Comparison of ENCODE assay signal across 29 cellular contexts in genomic region chr1:94908190-94908589, GRCh38.
"Had no signal": no experiment of that assay in that cellular context is flagged by ENCODE, and none has a peak within 500 bp of the region (broad histone marks: within the 10 kb centered on the region; RNA-seq: fewer than 3 reads in every experiment).

No MANE protein-coding gene starts in this region.

- FAIRE-seq: astrocyte, TTC549 had no signal

- H3K27ac ChIP-seq: esophagus muscularis mucosa, foreskin keratinocyte, heart left ventricle, left ventricle myocardium inferior, parathyroid adenoma, right atrium auricular region, spleen, upper lobe of right lung, WERI-Rb-1 had no signal

- H3K4me3 Mint-ChIP-seq: activated CD4-positive, alpha-beta memory T cell treated with anti-CD3 and anti-CD28 coated beads, Interleukin-2, amount 10 ng/mL, durations not matched to agents 7 days and 5 days; activated CD4-positive, alpha-beta T cell treated with anti-CD3 and anti-CD28 coated beads, Interleukin-2, amount 10 ng/mL, durations not matched to agents 7 days and 5 days; activated T-cell treated with anti-CD3 and anti-CD28 coated beads, Interleukin-2, amount 50 U/mL, for 24 hours; naive B cell; T-helper 1 cell treated with Interleukin-12 subunit alpha and Interleukin-12 subunit beta and Interleukin-4 antibody, amounts not matched to agents 30 μg/mL and 1 μg/mL, for 36 hours had no signal

- H3K4me1 ChIP-seq: parathyroid adenoma had no signal

- H3K4me1 Mint-ChIP-seq: activated CD4-positive, alpha-beta memory T cell treated with anti-CD3 and anti-CD28 coated beads, Interleukin-2, amount 10 ng/mL, durations not matched to agents 7 days and 5 days; activated CD4-positive, alpha-beta T cell treated with anti-CD3 and anti-CD28 coated beads, Interleukin-2, amount 10 ng/mL, durations not matched to agents 7 days and 5 days had no signal

- H3K9me3 Mint-ChIP-seq: activated CD4-positive, alpha-beta memory T cell treated with anti-CD3 and anti-CD28 coated beads, Interleukin-2, amount 10 ng/mL, durations not matched to agents 7 days and 5 days; activated CD4-positive, alpha-beta T cell treated with anti-CD3 and anti-CD28 coated beads, Interleukin-2, amount 10 ng/mL, durations not matched to agents 7 days and 5 days; activated T-cell treated with anti-CD3 and anti-CD28 coated beads, Interleukin-2, amount 50 U/mL, for 24 hours; T-helper 1 cell treated with Interleukin-12 subunit alpha and Interleukin-12 subunit beta and Interleukin-4 antibody, amounts not matched to agents 30 μg/mL and 1 μg/mL, for 36 hours had no signal

- H3K9ac ChIP-seq: parathyroid adenoma had no signal

- H2AFZ ChIP-seq: parathyroid adenoma had no signal

- DNase-seq: activated CD4-positive, alpha-beta memory T cell treated with anti-CD3 and anti-CD28 coated beads, Interleukin-2, amount 10 ng/mL, durations not matched to agents 7 days and 5 days; activated CD4-positive, alpha-beta T cell treated with anti-CD3 and anti-CD28 coated beads for 1 hour; activated CD4-positive, alpha-beta T cell treated with anti-CD3 and anti-CD28 coated beads, Interleukin-2, amount 10 ng/mL, durations not matched to agents 7 days and 5 days; activated CD8-positive, alpha-beta memory T cell treated with anti-CD3 and anti-CD28 coated beads, Interleukin-2, amount 50 U/mL, for 48 hours; activated gamma-delta T cell; activated naive CD4-positive, alpha-beta T cell treated with anti-CD3 and anti-CD28 coated beads, Interleukin-2, amount 50 U/mL, for 16 hours; activated T-cell treated with anti-CD3 and anti-CD28 coated beads, Interleukin-2, amount 50 U/mL, for 24 hours; amniotic stem cell; caudate nucleus; foreskin keratinocyte; heart left ventricle; hypothalamus; kidney glomerular epithelial cell; left ventricle myocardium inferior; naive B cell; nucleus accumbens; spleen; stimulated activated CD4-positive, alpha-beta T cell treated with anti-CD3 and anti-CD28 coated beads, Interleukin-2, amount 100 ng/mL, for 48 hours; stimulated activated naive CD4-positive, alpha-beta T cell treated with Interleukin-2 at 50 U/mL for 16 hours; SW 1271; T-helper 9 cell; upper lobe of right lung; WERI-Rb-1 had no signal

- H3K27me3 ChIP-seq: esophagus muscularis mucosa, foreskin keratinocyte, heart left ventricle, right atrium auricular region, spleen, upper lobe of right lung had no signal

- H3K27ac Mint-ChIP-seq: activated CD4-positive, alpha-beta memory T cell treated with anti-CD3 and anti-CD28 coated beads, Interleukin-2, amount 10 ng/mL, durations not matched to agents 7 days and 5 days; activated CD4-positive, alpha-beta T cell treated with anti-CD3 and anti-CD28 coated beads, Interleukin-2, amount 10 ng/mL, durations not matched to agents 7 days and 5 days; activated T-cell treated with anti-CD3 and anti-CD28 coated beads, Interleukin-2, amount 50 U/mL, for 24 hours; T-helper 1 cell treated with Interleukin-12 subunit alpha and Interleukin-12 subunit beta and Interleukin-4 antibody, amounts not matched to agents 30 μg/mL and 1 μg/mL, for 36 hours had no signal

- ATAC-seq: foreskin keratinocyte, heart left ventricle, upper lobe of right lung had no signal

- H3K9me3 ChIP-seq: esophagus muscularis mucosa, heart left ventricle, left ventricle myocardium inferior, right atrium auricular region, spleen, upper lobe of right lung had no signal

- H3K36me3 ChIP-seq: WERI-Rb-1 had no signal

- H3K4me3 ChIP-seq: esophagus muscularis mucosa, heart left ventricle, left ventricle myocardium inferior, right atrium auricular region, spleen, upper lobe of right lung had no signal
